17 cellular contexts compared by ENCODE assay signal in the genomic region with DNA sequence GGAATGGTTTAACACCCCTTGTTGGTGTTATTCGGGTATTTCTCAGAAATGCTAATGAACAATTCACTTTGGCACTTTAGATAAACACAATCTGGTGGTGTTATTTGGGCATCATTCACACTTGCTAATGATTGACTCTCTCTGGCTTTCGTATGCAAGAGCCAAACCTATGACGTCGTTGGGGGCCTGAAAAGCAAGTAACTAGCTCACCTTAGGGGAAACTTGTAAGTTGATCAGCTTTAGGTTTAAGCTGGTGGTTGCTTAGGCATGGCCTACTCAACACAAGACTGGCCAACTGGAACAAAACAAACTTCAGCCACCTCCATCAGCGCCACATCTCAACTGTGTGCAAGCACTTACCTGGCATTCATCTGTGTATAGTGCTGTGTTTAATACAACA. TPM values are rescaled to one million over a fixed set of nuclear protein-coding genes. Genes with fewer than 3 reads are reported as not detected.
DNase-seq lines count a peak whose midpoint lies in the region; ATAC-seq and FAIRE-seq lines count a peak whose summit lies in the region.
"Had no signal": no experiment of that assay in that cellular context is flagged by ENCODE, and none has a peak within 500 bp of the region (broad histone marks: within the 10 kb centered on the region; RNA-seq: fewer than 3 reads in every experiment).

No MANE protein-coding gene starts in this region.

- intact Hi-C loops in Right ventricle myocardium inferior (cut with DNase I), result no loop called here

- peak; percentile 30 for DNase-seq in COLO668 (lab: John Stamatoyannopoulos, UW; ENCODE audit: unreplicated experiment)
- DNase-seq in ELF-1 (ENCODE audit: low read depth, low spot score), result peak; percentile 60
- DNase-seq in RCC 7860 (ENCODE audit: low spot score), result peak; percentile 32
- DNase-seq in kidney tubule cell (ENCODE audit: low spot score), result peak; percentile 92
- no peak for DNase-seq in Right ventricle myocardium inferior (ENCODE audit: missing footprints)
- DNase-seq: COR-L47, DMS79 treated with DMSO at 0.1 percent for 48 hours, GDM1, NCI-H1417, NCI-H2227 treated with DMSO at 0.1 percent for 48 hours, NCI-H526 treated with DMSO at 0.1 percent for 48 hours, PC-9 had no signal

- ATAC-seq in Right ventricle myocardium inferior (no peak), HG03457 (IDR thresholded peaks at IDR 0.05; ENCODE audit: unreplicated experiment) (no peak), HG02798 (IDR thresholded peaks at IDR 0.05; ENCODE audit: poor library complexity, unreplicated experiment) (no peak)
- ATAC-seq: A549 had no signal

- peak; percentile 39 for FAIRE-seq in RCC 7860 (lab: Jason Lieb, UNC)
- FAIRE-seq: A549, GM19239 had no signal

RNA-seq across cellular contexts. Expression of gene OLIG3, which starts 24.4 kb away (rescaled TPM):
- total RNA-seq in Right ventricle myocardium inferior, result not detected
- total RNA-seq: LHCN-M2, PC-9 had no signal
